Comparison of ENCODE assay signal across 21 cellular contexts in the genomic region with DNA sequence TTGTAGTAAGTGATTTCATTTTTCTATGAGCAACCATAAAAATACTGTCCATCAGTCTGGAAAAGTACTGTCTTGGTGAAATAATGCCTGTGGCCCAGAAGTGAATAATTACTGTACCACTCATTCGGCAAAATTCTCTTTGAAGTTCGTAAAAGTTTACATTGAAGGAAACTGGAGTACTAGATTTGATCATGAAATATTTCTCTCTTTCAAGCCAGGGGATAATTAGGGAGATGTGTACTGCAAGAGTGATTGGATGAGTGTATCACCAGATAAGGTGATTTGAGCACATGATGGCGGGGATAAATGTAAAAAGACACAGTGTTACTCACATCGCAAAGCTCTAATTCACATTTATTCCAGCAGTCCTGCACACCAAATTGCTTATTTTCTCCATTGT.
DNase-seq lines count a peak whose midpoint lies in the region; ATAC-seq, FAIRE-seq and TF ChIP-seq lines count a peak whose summit lies in the region.
"Had no signal": no experiment of that assay in that cellular context is flagged by ENCODE, and none has a peak within 500 bp of the region (broad histone marks: within the 10 kb centered on the region; RNA-seq: fewer than 3 reads in every experiment).

No MANE protein-coding gene starts in this region.

- H3K27me3 ChIP-seq in astrocyte (ENCODE audit: insufficient read depth, low read length): no peaks in the 10 kb centered on the region
- H3K27me3 ChIP-seq in right cardiac atrium (ENCODE audit: control insufficient read depth, insufficient read depth): no peaks in the 10 kb centered on the region

- 89% methylated on average over 4 of the region's 4 CpGs for WGBS in right cardiac atrium

- no peaks in the 10 kb centered on the region for H3K9me3 Mint-ChIP-seq in astrocyte (ENCODE audit: unreplicated experiment)
- H3K9me3 Mint-ChIP-seq in mesothelial cell of epicardium: no peaks in the 10 kb centered on the region

- no peak for TF ChIP-seq CTCF in D721Med (IDR thresholded peaks at IDR 0.05; ENCODE audit: insufficient read depth, missing control alignments)
- no peak for TF ChIP-seq CTCF in astrocyte (IDR thresholded peaks at IDR 0.05; ENCODE audit: insufficient read depth, low read depth, low read length)
- no peak for TF ChIP-seq CTCF in mesothelial cell of epicardium (IDR thresholded peaks at IDR 0.05; ENCODE audit: unreplicated experiment)

- H3K27me3 Mint-ChIP-seq in astrocyte (ENCODE audit: low read depth, unreplicated experiment): no peaks in the 10 kb centered on the region
- no peaks in the 10 kb centered on the region for H3K27me3 Mint-ChIP-seq in mesothelial cell of epicardium (ENCODE audit: low read depth)
- H3K27me3 Mint-ChIP-seq: CD4-positive, alpha-beta memory T cell had no signal

- H3K4me3 ChIP-seq in astrocyte (ENCODE audit: insufficient read depth, low read depth, low read length): no peak overlapping the region
- no peak overlapping the region for H3K4me3 ChIP-seq in right cardiac atrium (ENCODE audit: low read length)
- H3K4me3 ChIP-seq: GM12878 had no signal

- H3K4me1 Mint-ChIP-seq in astrocyte (ENCODE audit: low read depth, unreplicated experiment): peaks cover 32% of the 10 kb centered on the region
- H3K4me1 Mint-ChIP-seq in mesothelial cell of epicardium: peaks cover 32% of the 10 kb centered on the region
- H3K4me1 Mint-ChIP-seq: CD4-positive, alpha-beta memory T cell had no signal

- H3K36me3 Mint-ChIP-seq in astrocyte (ENCODE audit: low read depth, unreplicated experiment) (no peaks in the 10 kb centered on the region), mesothelial cell of epicardium (no peaks in the 10 kb centered on the region)
- H3K36me3 Mint-ChIP-seq: CD4-positive, alpha-beta memory T cell had no signal

- intact Hi-C loops in right cardiac atrium (cut with DNase I): no loop called here

- DNase-seq in D721Med (ENCODE audit: insufficient read length, low spot score) (no peak), M059J (ENCODE audit: low read depth) (peak; percentile 60), astrocyte (ENCODE audit: low read depth) (peak; percentile 33), mesothelial cell of epicardium (ENCODE audit: low spot score in 2 of 2, unreplicated experiment in 2 of 2) (no peak), right cardiac atrium (no peak), GM12891 (ENCODE audit: insufficient read length, low spot score) (no peak), NCI-H128 (lab: John Stamatoyannopoulos, UW; ENCODE audit: unreplicated experiment) (no peak)
- no peak for DNase-seq in activated naive CD4-positive, alpha-beta T cell (lab: John Stamatoyannopoulos, UW)
- DNase-seq: 8988T; C1 segment of cervical spinal cord; CD4-positive, alpha-beta memory T cell; COR-L47; DMS 273 treated with DMSO at 0.1 percent for 48 hours; DMS79; EL; GDM1; GOT3; H7; HCEC 1CT had no signal

- H3K9ac ChIP-seq in astrocyte (ENCODE audit: low read length): no peak overlapping the region

- H3K79me2 ChIP-seq in astrocyte (ENCODE audit: insufficient read depth, low read length): no peaks in the 10 kb centered on the region

- no peak overlapping the region for H2AFZ ChIP-seq in astrocyte (ENCODE audit: low read depth, low read length)

- ATAC-seq in right cardiac atrium: no peak
- ATAC-seq: GM12878 had no signal

- H3K36me3 ChIP-seq in astrocyte (ENCODE audit: insufficient read depth, low read length): no peaks in the 10 kb centered on the region

- peaks cover 9% of the 10 kb centered on the region for H3K4me1 ChIP-seq in astrocyte (ENCODE audit: insufficient read depth, low read length)
- H3K4me1 ChIP-seq in right cardiac atrium (ENCODE audit: control insufficient read depth, insufficient read depth, low read length): no peaks in the 10 kb centered on the region

- no peak overlapping the region for H3K4me2 ChIP-seq in astrocyte (ENCODE audit: low read length)

- no peak for TF ChIP-seq POLR2A in GM12891 (IDR thresholded peaks at IDR 0.05; ENCODE audit: low read depth, low read length)

- no peak overlapping the region for H3K4me3 Mint-ChIP-seq in astrocyte (ENCODE audit: unreplicated experiment)
- no peak overlapping the region for H3K4me3 Mint-ChIP-seq in mesothelial cell of epicardium
- H3K4me3 Mint-ChIP-seq: CD4-positive, alpha-beta memory T cell had no signal

- H3K27ac ChIP-seq in astrocyte (ENCODE audit: low read depth, low read length) (no peak overlapping the region), right cardiac atrium (ENCODE audit: low read length) (no peak overlapping the region)

- H4K20me1 ChIP-seq in astrocyte (ENCODE audit: insufficient read depth, low read length): no peaks in the 10 kb centered on the region

- FAIRE-seq in D721Med (lab: Jason Lieb, UNC) (peak; percentile 32), astrocyte (lab: Jason Lieb, UNC) (no peak), GM12891 (lab: Jason Lieb, UNC) (no peak)
- FAIRE-seq: GM12878, GM18507 had no signal

- H3K9me3 ChIP-seq in astrocyte (ENCODE audit: insufficient read depth, low read depth, low read length) (no peaks in the 10 kb centered on the region), right cardiac atrium (ENCODE audit: control insufficient read depth, low read length) (no peaks in the 10 kb centered on the region)

- H3K27ac Mint-ChIP-seq in astrocyte (ENCODE audit: unreplicated experiment): no peak overlapping the region
- H3K27ac Mint-ChIP-seq in mesothelial cell of epicardium: peak overlapping the region; percentile 75
- H3K27ac Mint-ChIP-seq: CD4-positive, alpha-beta memory T cell had no signal

TF ChIP-seq in GM12891, 5 proteins besides CTCF, POLR2A, EP300 and RAD21:
- TF ChIP-seq POU2F2 (IDR thresholded peaks at IDR 0.05; ENCODE audit: low read depth, low read length) (no peak), PAX5 (IDR thresholded peaks at IDR 0.05; ENCODE audit: insufficient read depth, low read length, severe bottlenecking) (no peak), TAF1 (IDR thresholded peaks at IDR 0.05; ENCODE audit: low read depth, low read length) (no peak), SPI1 (IDR thresholded peaks at IDR 0.05; ENCODE audit: low read depth, low read length) (no peak), POLR2AphosphoS5 (IDR thresholded peaks at IDR 0.05; ENCODE audit: low read depth, low read length) (no peak)

Comparison
In these comparisons a context has a peak if more than half of its experiments do, and no peak if none do; other contexts are left out.
1. DNase-seq: peak in M059J (single experiment) and astrocyte (single experiment); none in D721Med (single experiment), mesothelial cell of epicardium (0 of 2), right cardiac atrium (0 of 3), GM12891 (single experiment), activated naive CD4-positive, alpha-beta T cell (0 of 4) and NCI-H128 (single experiment).